Comparison of ENCODE assay signal across 9 cellular contexts in the genomic region with DNA sequence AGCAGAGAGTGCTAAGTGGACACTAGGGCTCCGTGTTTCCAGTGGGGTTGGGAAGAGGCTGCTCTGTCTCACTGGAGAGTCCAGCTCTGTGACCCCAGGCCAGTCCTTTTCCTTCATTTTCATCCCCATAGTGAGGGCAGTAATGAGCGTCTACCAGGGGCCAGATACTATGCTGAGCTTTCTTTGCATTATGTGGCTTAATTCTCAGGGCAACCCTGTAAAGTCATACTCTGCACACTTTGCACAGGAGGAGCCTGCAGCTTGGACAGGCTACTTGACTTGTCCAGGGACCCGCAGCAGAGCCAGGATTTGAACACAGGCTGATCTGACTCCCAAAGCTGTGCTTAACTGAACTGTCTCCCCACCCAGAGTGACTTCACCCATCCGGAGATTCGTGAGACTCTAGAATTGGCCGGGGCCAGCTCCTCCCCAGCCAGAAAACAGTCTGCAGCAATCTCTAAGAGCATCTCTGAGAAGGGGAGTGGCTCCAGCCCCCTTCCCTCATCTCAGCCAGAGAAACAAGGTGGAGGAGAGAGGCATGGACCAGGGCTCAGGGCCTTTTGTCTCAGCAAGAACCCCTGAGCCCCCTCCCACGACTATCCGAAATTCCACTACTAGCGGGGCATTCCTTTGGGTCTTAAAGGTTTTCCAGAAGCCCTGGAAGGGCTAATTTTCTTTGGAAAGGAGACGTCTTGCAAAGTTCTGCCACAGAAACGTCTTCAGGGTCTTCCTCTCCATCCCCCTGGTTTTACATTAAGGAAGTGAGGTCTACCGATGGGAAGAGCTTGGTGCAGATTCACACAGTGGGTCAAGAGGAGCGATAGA. TPM values are rescaled to one million over a fixed set of nuclear protein-coding genes. Genes with fewer than 3 reads are reported as not detected.
DNase-seq lines count a peak whose midpoint lies in the region; ATAC-seq, FAIRE-seq and TF ChIP-seq lines count a peak whose summit lies in the region.
"Had no signal": no experiment of that assay in that cellular context is flagged by ENCODE, and none has a peak within 500 bp of the region (broad histone marks: within the 10 kb centered on the region; RNA-seq: fewer than 3 reads in every experiment).

No MANE protein-coding gene starts in this region.

- H3K27ac ChIP-seq in CD8-positive, alpha-beta T cell (ENCODE audit: low read depth, low read length): no peak overlapping the region
- no peak overlapping the region for H3K27ac ChIP-seq in neural cell (ENCODE audit: low read length)
- H3K27ac ChIP-seq in small intestine (ENCODE audit: low read depth in 1 of 2, low read length in 1 of 2): no peak overlapping the region
- H3K27ac ChIP-seq in MM.1S (ENCODE audit: low read length): no peak overlapping the region
- H3K27ac ChIP-seq: Peyer's patch had no signal

- H3F3A ChIP-seq in neural cell (ENCODE audit: insufficient read depth, low read length, poor library complexity, severe bottlenecking) (peaks cover 4% of the 10 kb centered on the region), MM.1S (ENCODE audit: insufficient read depth, low read length) (no peaks in the 10 kb centered on the region)

- peaks cover 4% of the 10 kb centered on the region for H3K4me1 ChIP-seq in CD8-positive, alpha-beta T cell (ENCODE audit: insufficient read depth, low read length)
- H3K4me1 ChIP-seq in small intestine (ENCODE audit: control insufficient read depth in 2 of 2, insufficient read depth in 1 of 2, low read depth in 1 of 2, low read length in 1 of 2) (no peaks in the 10 kb centered on the region), MM.1S (ENCODE audit: low read length) (no peaks in the 10 kb centered on the region)

- peaks cover 13% of the 10 kb centered on the region for H3K36me3 Mint-ChIP-seq in CD8-positive, alpha-beta T cell

- no peak for TF ChIP-seq RAD21 in neural cell (conservative IDR thresholded peaks at IDR 0.05)

- peaks cover 53% of the 10 kb centered on the region for H3K27me3 Mint-ChIP-seq in CD8-positive, alpha-beta T cell (ENCODE audit: low read depth)

- H3K9me2 ChIP-seq in neural cell (ENCODE audit: insufficient read depth, low read length): no peaks in the 10 kb centered on the region
- no peaks in the 10 kb centered on the region for H3K9me2 ChIP-seq in MM.1S (replicated peaks; ENCODE audit: insufficient read depth, low read length)

- H3K4me2 ChIP-seq in neural cell (ENCODE audit: low read length): peak overlapping the region; percentile 30
- H3K4me2 ChIP-seq in MM.1S (ENCODE audit: low read depth, low read length): no peak overlapping the region

- H3K4me3 Mint-ChIP-seq in CD8-positive, alpha-beta T cell: peak overlapping the region; percentile 74

- H3K27me3 ChIP-seq in CD8-positive, alpha-beta T cell (ENCODE audit: insufficient read depth, low read length): peaks cover 26% of the 10 kb centered on the region
- H3K27me3 ChIP-seq in neural cell (ENCODE audit: insufficient read depth, low read depth, low read length) (peaks cover 8% of the 10 kb centered on the region), small intestine (ENCODE audit: control insufficient read depth in 2 of 2, insufficient read depth in 2 of 2, low read length in 2 of 2) (peaks cover 0 to 14% of the 10 kb centered on the region in 2 donors), MM.1S (replicated peaks; ENCODE audit: insufficient read depth, low read length) (peaks cover 20% of the 10 kb centered on the region)

- H4K20me1 ChIP-seq in neural cell (ENCODE audit: insufficient read depth) (no peaks in the 10 kb centered on the region), MM.1S (ENCODE audit: insufficient read depth, low read length) (no peaks in the 10 kb centered on the region)

- no peaks in the 10 kb centered on the region for H3K9me3 Mint-ChIP-seq in CD8-positive, alpha-beta T cell

- no peak for TF ChIP-seq EP300 in neural cell (conservative IDR thresholded peaks at IDR 0.05; ENCODE audit: poor library complexity, severe bottlenecking)

- TF ChIP-seq CTCF in CD8-positive, alpha-beta T cell (IDR thresholded peaks at IDR 0.05): no peak
- no peak for TF ChIP-seq CTCF in NB4 (IDR thresholded peaks at IDR 0.05; ENCODE audit: low read depth, low read length)
- TF ChIP-seq CTCF in epithelial cell of proximal tubule (conservative IDR thresholded peaks at IDR 0.05; ENCODE audit: low read depth, low read length): no peak
- TF ChIP-seq CTCF in neural cell (IDR thresholded peaks at IDR 0.05; ENCODE audit: poor library complexity, severe bottlenecking): no peak
- no peak for TF ChIP-seq CTCF in MM.1S (IDR thresholded peaks at IDR 0.05; ENCODE audit: low read length)

- POLR2A ChIA-PET in CD8-positive, alpha-beta T cell (lab: Charles Lee): no interaction called here

- H3K9me3 ChIP-seq in CD8-positive, alpha-beta T cell (ENCODE audit: low read length): no peaks in the 10 kb centered on the region
- H3K9me3 ChIP-seq in neural cell (ENCODE audit: low read length): no peaks in the 10 kb centered on the region
- H3K9me3 ChIP-seq in small intestine (ENCODE audit: control insufficient read depth, low read depth): no peaks in the 10 kb centered on the region
- no peaks in the 10 kb centered on the region for H3K9me3 ChIP-seq in MM.1S (replicated peaks; ENCODE audit: insufficient read depth, low read length)
- H3K9me3 ChIP-seq: Peyer's patch had no signal

- no peak for TF ChIP-seq POLR2A in NB4 (IDR thresholded peaks at IDR 0.05; ENCODE audit: extremely low read depth, insufficient read length)

- WGBS in small intestine, 3 donors: 48 to 54% (median 53%) methylated on average over 13 of the region's 13 CpGs

- FAIRE-seq in small intestine (lab: Jason Lieb, UNC): no peak

- intact Hi-C loops in CD8-positive, alpha-beta T cell (cut with DNase I, micrococcal nuclease): loop anchor here (1.0 to 2.0 kb wide), 4 partner anchors 98 to 351 kb away; no protein-coding TSS in a partner anchor

- H3K4me3 ChIP-seq in CD8-positive, alpha-beta T cell (ENCODE audit: low read depth, low read length): no peak overlapping the region
- H3K4me3 ChIP-seq in NB4 (ENCODE audit: low read depth, low read length): no peak overlapping the region
- peak overlapping the region; percentile 38 for H3K4me3 ChIP-seq in epithelial cell of proximal tubule (ENCODE audit: low read depth, low read length)
- H3K4me3 ChIP-seq in neural cell (ENCODE audit: low read length): peak overlapping the region; percentile 64
- peak overlapping the region in 1 of 2 donors; percentile 56 for H3K4me3 ChIP-seq in small intestine (ENCODE audit: low read depth in 1 of 2, low read length in 2 of 2)
- no peak overlapping the region for H3K4me3 ChIP-seq in MM.1S (ENCODE audit: low read length)

- H3K4me1 Mint-ChIP-seq in CD8-positive, alpha-beta T cell (ENCODE audit: low read depth): peaks cover 25% of the 10 kb centered on the region

- DNase-seq in CD8-positive, alpha-beta T cell: peak in 1 of 7 experiments; percentile 47
- DNase-seq in NB4 (ENCODE audit: low read depth) (peak; percentile 36), epithelial cell of proximal tubule (ENCODE audit: low read depth) (no peak), small intestine (no peak), MM.1S (no peak)
- DNase-seq: Peyer's patch had no signal

- H3K79me2 ChIP-seq in neural cell (replicated peaks; ENCODE audit: insufficient read depth, low read length): no peaks in the 10 kb centered on the region
- H3K79me2 ChIP-seq in MM.1S (ENCODE audit: low read length): no peaks in the 10 kb centered on the region

- H2AFZ ChIP-seq in neural cell (ENCODE audit: low read depth, low read length) (peak overlapping the region; percentile 21), MM.1S (ENCODE audit: low read length) (no peak overlapping the region)

- no peaks in the 10 kb centered on the region for H3K36me3 ChIP-seq in CD8-positive, alpha-beta T cell (ENCODE audit: insufficient read depth, low read length)
- H3K36me3 ChIP-seq in neural cell (ENCODE audit: insufficient read depth, low read length): no peaks in the 10 kb centered on the region
- peaks cover 0 to 2% of the 10 kb centered on the region in 2 donors for H3K36me3 ChIP-seq in small intestine (ENCODE audit: control insufficient read depth in 2 of 2, insufficient read depth in 2 of 2, low read length in 2 of 2)
- no peaks in the 10 kb centered on the region for H3K36me3 ChIP-seq in MM.1S (replicated peaks; ENCODE audit: insufficient read depth, low read length)
- H3K36me3 ChIP-seq: Peyer's patch had no signal

- no peak for ATAC-seq in CD8-positive, alpha-beta T cell
- ATAC-seq in HG02759 (IDR thresholded peaks at IDR 0.05; ENCODE audit: unreplicated experiment): no peak
- ATAC-seq in GM18520 (IDR thresholded peaks at IDR 0.05; ENCODE audit: unreplicated experiment): no peak

- H3K27ac Mint-ChIP-seq in CD8-positive, alpha-beta T cell: no peak overlapping the region

- peak overlapping the region; percentile 56 for H3K9ac ChIP-seq in neural cell (ENCODE audit: low read length)
- H3K9ac ChIP-seq in MM.1S (ENCODE audit: low read length): no peak overlapping the region

- CTCF ChIA-PET in CD8-positive, alpha-beta T cell (lab: Charles Lee): interaction anchor here (0.7 to 6.5 kb wide), 18 partner anchors 8 to 352 kb away, joined by 3 to 91 read pairs (median 5); partner anchors contain the start of genes S100PBP and YARS1

TF ChIP-seq in neural cell, 6 proteins besides CTCF, POLR2A, EP300 and RAD21:
- no peak for TF ChIP-seq POLR2AphosphoS5 (IDR thresholded peaks at IDR 0.05)

RNA-seq across cellular contexts. Expression of gene FNDC5, which starts 0.9 kb away (rescaled TPM):
- not detected for total RNA-seq in CD8-positive, alpha-beta T cell
- total RNA-seq in epithelial cell of proximal tubule: not detected in 2 replicates
- 20.5 and 21.6 TPM in 2 replicates for polyA plus RNA-seq in neural cell
- 18.5 and 20.8 TPM in 2 replicates for polyA minus RNA-seq in neural cell
- 1 to 10 TPM in 2 of 3 donors, not detected in 1; 1.1 to 1.2 TPM for polyA plus RNA-seq in small intestine

RNA-seq across cellular contexts. Expression of gene HPCA, which starts 14.7 kb away (rescaled TPM):
- total RNA-seq in CD8-positive, alpha-beta T cell: not detected
- 0.14 TPM in 1 of 2 replicates, not detected in the other for total RNA-seq in epithelial cell of proximal tubule
- polyA plus RNA-seq in neural cell (1.9 TPM in 1 of 2 replicates, not detected in the other), small intestine (1 to 10 TPM in 2 of 3 donors, not detected in 1; 1.6 to 2.9 TPM)
- polyA minus RNA-seq in neural cell: 1.2 TPM in 1 of 2 replicates, not detected in the other

RNA-seq across cellular contexts. Expression of gene TMEM54, which starts 29.6 kb away (rescaled TPM):
- not detected for total RNA-seq in CD8-positive, alpha-beta T cell
- 119 and 131 TPM in 2 replicates for total RNA-seq in epithelial cell of proximal tubule
- 2.1 TPM in 1 of 2 replicates, not detected in the other for polyA plus RNA-seq in neural cell
- not detected in 2 replicates for polyA minus RNA-seq in neural cell
- polyA plus RNA-seq in small intestine: 100 to 1,000 TPM; 221 to 414 (median 262) TPM

RNA-seq across cellular contexts. Expression of gene S100PBP, which starts 54.1 kb away (rescaled TPM):
- total RNA-seq in CD8-positive, alpha-beta T cell: 10 to 100 TPM; 21.2 to 26.6 TPM
- total RNA-seq in epithelial cell of proximal tubule: 14.3 and 26.6 TPM in 2 replicates
- 63.4 and 77.0 TPM in 2 replicates for polyA plus RNA-seq in neural cell
- 51.4 and 57.8 TPM in 2 replicates for polyA minus RNA-seq in neural cell
- 1 to 10 TPM; 4.3 to 7.4 (median 7.1) TPM for polyA plus RNA-seq in small intestine

RNA-seq across cellular contexts. Expression of gene YARS1, which starts 54.4 kb away (rescaled TPM):
- total RNA-seq in CD8-positive, alpha-beta T cell: 100 to 1,000 TPM; 105 to 114 TPM
- total RNA-seq in epithelial cell of proximal tubule: 90.9 and 169 TPM in 2 replicates
- 40.1 and 49.4 TPM in 2 replicates for polyA plus RNA-seq in neural cell
- polyA minus RNA-seq in neural cell: 49.0 and 51.6 TPM in 2 replicates
- 10 to 100 TPM; 39.4 to 79.9 (median 66.2) TPM for polyA plus RNA-seq in small intestine

Comparison
In these comparisons a context has a peak if more than half of its experiments do, and no peak if none do; other contexts are left out.
1. H3K4me3 ChIP-seq: peak in epithelial cell of proximal tubule (single experiment) and neural cell (single experiment); none in CD8-positive, alpha-beta T cell (single experiment), NB4 (single experiment) and MM.1S (single experiment).
2. RNA of gene TMEM54, which starts 29.6 kb away (total RNA-seq): 119 to 131 TPM in epithelial cell of proximal tubule; not detected in CD8-positive, alpha-beta T cell; every median in the first group is over 10 times any median in the second.